Comparison of ENCODE assay signal across 8 cellular contexts in the genomic region with DNA sequence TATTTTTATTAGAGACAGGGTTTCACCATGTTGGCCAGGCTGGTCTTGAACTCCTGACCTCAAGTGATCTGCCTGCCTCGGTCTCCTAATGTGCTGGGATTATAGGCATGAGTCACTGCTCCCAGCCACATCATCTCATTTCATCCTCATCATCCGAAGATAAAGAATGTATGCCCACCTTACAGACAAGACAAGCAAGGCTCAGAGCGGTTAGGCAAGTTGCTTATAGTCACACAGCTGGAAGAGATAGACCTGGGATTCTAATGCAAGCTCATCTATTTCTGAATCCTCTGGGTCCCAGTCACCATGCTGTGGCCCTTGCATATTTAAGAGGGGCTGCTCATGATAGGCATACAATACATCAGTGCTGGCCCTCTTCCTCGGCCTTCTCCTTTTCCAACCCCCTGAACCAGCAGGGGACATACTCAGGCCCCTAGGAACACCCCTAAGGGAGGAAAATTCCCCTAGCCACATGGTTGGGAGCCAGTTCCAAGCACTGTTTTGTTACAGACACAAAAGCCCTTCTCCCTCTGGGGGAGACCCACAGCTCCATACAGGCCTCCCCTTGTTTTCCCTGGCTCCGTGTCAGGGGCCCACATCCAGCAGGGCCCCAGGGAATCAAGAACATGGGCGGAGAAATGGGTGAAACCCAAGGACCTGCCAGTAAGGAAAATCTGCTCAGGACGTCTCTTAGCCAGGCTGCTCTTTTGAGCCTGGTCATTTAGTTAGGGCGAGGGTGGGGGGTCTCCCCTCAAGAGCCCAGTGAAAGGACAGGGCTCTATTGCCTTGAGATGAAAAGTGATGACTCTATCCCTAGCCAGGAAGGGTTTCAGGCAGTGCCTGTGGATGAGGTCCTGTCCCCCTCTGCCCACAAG. TPM values are rescaled to one million over a fixed set of nuclear protein-coding genes. Genes with fewer than 3 reads are reported as not detected.
DNase-seq lines count a peak whose midpoint lies in the region; ATAC-seq, FAIRE-seq and TF ChIP-seq lines count a peak whose summit lies in the region.
"Had no signal": no experiment of that assay in that cellular context is flagged by ENCODE, and none has a peak within 500 bp of the region (broad histone marks: within the 10 kb centered on the region; RNA-seq: fewer than 3 reads in every experiment).

No MANE protein-coding gene starts in this region.

- H4K20me1 ChIP-seq in astrocyte (ENCODE audit: insufficient read depth, low read length), result peaks cover 71% of the 10 kb centered on the region

- peak overlapping the region; percentile 49 for H3K4me2 ChIP-seq in astrocyte (ENCODE audit: low read length)

- peaks cover 54% of the 10 kb centered on the region for H3K4me1 Mint-ChIP-seq in astrocyte (ENCODE audit: low read depth, unreplicated experiment)
- H3K4me1 Mint-ChIP-seq in T-helper 17 cell, result peaks cover 19% of the 10 kb centered on the region

- H2AFZ ChIP-seq in astrocyte (ENCODE audit: low read depth, low read length), result no peak overlapping the region

- H3K4me3 Mint-ChIP-seq in astrocyte (ENCODE audit: unreplicated experiment), result no peak overlapping the region
- H3K4me3 Mint-ChIP-seq in T-helper 17 cell, result no peak overlapping the region

- peaks cover 18% of the 10 kb centered on the region for H3K36me3 ChIP-seq in astrocyte (ENCODE audit: insufficient read depth, low read length)
- no peaks in the 10 kb centered on the region for H3K36me3 ChIP-seq in cardiac muscle cell
- H3K36me3 ChIP-seq in aorta (ENCODE audit: control insufficient read depth in 1 of 2, insufficient read depth in 2 of 2, low read length in 1 of 2), result peaks cover 2 to 6% of the 10 kb centered on the region in 2 donors

- H3K9ac ChIP-seq in astrocyte (ENCODE audit: low read length), result peak overlapping the region; percentile 41

- intact Hi-C loops in aorta (cut with DNase I), result no loop called here

- TF ChIP-seq CTCF in astrocyte (IDR thresholded peaks at IDR 0.05; ENCODE audit: insufficient read depth, low read depth, low read length) (no peak), cardiac muscle cell (IDR thresholded peaks at IDR 0.05; ENCODE audit: low read depth, low read length) (no peak)

- no peaks in the 10 kb centered on the region for H3K9me3 Mint-ChIP-seq in astrocyte (ENCODE audit: unreplicated experiment)

- DNase-seq in astrocyte (ENCODE audit: low read depth), result no peak
- peak in 1 of 2 donors; percentile 72 for DNase-seq in cardiac muscle cell (ENCODE audit: low read depth in 1 of 2, low spot score in 1 of 2)
- peak; percentile 47 for DNase-seq in occipital lobe (lab: John Stamatoyannopoulos, UW)
- DNase-seq in aorta, result peak in 1 of 2 donors; percentile 74
- no peak for DNase-seq in RPMI8226
- no peak for DNase-seq in T-helper 17 cell
- DNase-seq: NCI-H1930 had no signal

- H3K79me2 ChIP-seq in astrocyte (ENCODE audit: insufficient read depth, low read length), result peaks cover 100% of the 10 kb centered on the region

- H3K9me3 ChIP-seq in astrocyte (ENCODE audit: insufficient read depth, low read depth, low read length) (no peaks in the 10 kb centered on the region), cardiac muscle cell (ENCODE audit: low read depth) (no peaks in the 10 kb centered on the region), aorta (ENCODE audit: control insufficient read depth, low read length) (no peaks in the 10 kb centered on the region), T-helper 17 cell (ENCODE audit: control insufficient read depth, low read length, poor library complexity, severe bottlenecking) (no peaks in the 10 kb centered on the region)

- H3K27me3 ChIP-seq in astrocyte (ENCODE audit: insufficient read depth, low read length) (no peaks in the 10 kb centered on the region), cardiac muscle cell (no peaks in the 10 kb centered on the region), aorta (ENCODE audit: control insufficient read depth in 1 of 2, insufficient read depth in 2 of 2, low read length in 1 of 2) (no peaks in the 10 kb centered on the region)

- H3K4me3 ChIP-seq in astrocyte (ENCODE audit: insufficient read depth, low read depth, low read length) (no peak overlapping the region), cardiac muscle cell (no peak overlapping the region), aorta (ENCODE audit: low read length in 2 of 2) (no peak overlapping the region)

- H3K4me1 ChIP-seq in astrocyte (ENCODE audit: insufficient read depth, low read length) (peaks cover 58% of the 10 kb centered on the region), cardiac muscle cell (ENCODE audit: low read depth) (peaks cover 70% of the 10 kb centered on the region), aorta (ENCODE audit: control insufficient read depth in 1 of 2, insufficient read depth in 2 of 2, low read length in 2 of 2) (peaks cover 2 to 6% of the 10 kb centered on the region in 2 donors)

- 26 to 27% methylated on average over 8 of the region's 8 CpGs for WGBS in aorta, 2 donors

- peaks cover 11% of the 10 kb centered on the region for H3K36me3 Mint-ChIP-seq in astrocyte (ENCODE audit: low read depth, unreplicated experiment)
- H3K36me3 Mint-ChIP-seq in T-helper 17 cell (ENCODE audit: low read depth), result no peaks in the 10 kb centered on the region

- peak; percentile 30 for ATAC-seq in aorta (ENCODE audit: low FRiP score)
- no peak for ATAC-seq in T-helper 17 cell
- no peak for ATAC-seq in HG03520 (IDR thresholded peaks at IDR 0.05; ENCODE audit: unreplicated experiment)

- FAIRE-seq in astrocyte (lab: Jason Lieb, UNC), result no peak

- H3K27me3 Mint-ChIP-seq in astrocyte (ENCODE audit: low read depth, unreplicated experiment) (no peaks in the 10 kb centered on the region), T-helper 17 cell (no peaks in the 10 kb centered on the region)

- peak overlapping the region; percentile 41 for H3K27ac ChIP-seq in astrocyte (ENCODE audit: low read depth, low read length)
- peak overlapping the region; percentile 99 for H3K27ac ChIP-seq in cardiac muscle cell
- H3K27ac ChIP-seq in aorta (ENCODE audit: low read depth in 1 of 2, low read length in 2 of 2), result peak overlapping the region; percentile 63 to 73

- H3K27ac Mint-ChIP-seq in astrocyte (ENCODE audit: unreplicated experiment) (peak overlapping the region; percentile 26), T-helper 17 cell (no peak overlapping the region)

RNA-seq across cellular contexts. Expression of a gene that starts 6.9 kb away (rescaled TPM):
- 289 and 317 TPM in 2 replicates for total RNA-seq in astrocyte
- 135 and 174 TPM in 2 replicates for total RNA-seq in cardiac muscle cell
- 76.4 and 78.9 TPM in 2 replicates for polyA plus RNA-seq in cardiac muscle cell
- total RNA-seq in occipital lobe, result 16.8 TPM
- total RNA-seq in aorta, result 1,000 to 10,000 TPM in 1 of 2 donors, 100 to 1,000 TPM in 1; 599 to 1,490 TPM
- polyA plus RNA-seq in aorta, result 100 to 1,000 TPM; 703 to 838 TPM
- 10 to 100 TPM; 37.2 to 51.7 TPM for total RNA-seq in T-helper 17 cell

RNA-seq across cellular contexts. Expression of a gene that starts 31.0 kb away (rescaled TPM):
- total RNA-seq in astrocyte (150 and 152 TPM in 2 replicates), cardiac muscle cell (54.4 and 61.5 TPM in 2 replicates), occipital lobe (9.8 TPM), aorta (10 to 100 TPM; 66.1 to 71.6 TPM), T-helper 17 cell (1 to 10 TPM; 1.6 to 2.7 TPM)
- polyA plus RNA-seq in cardiac muscle cell (57.3 and 69.1 TPM in 2 replicates), aorta (10 to 100 TPM; 33.7 to 46.1 TPM)

RNA-seq across cellular contexts. Expression of a gene that starts 38.9 kb away (rescaled TPM):
- total RNA-seq in astrocyte (79.7 and 85.2 TPM in 2 replicates), cardiac muscle cell (113 and 151 TPM in 2 replicates), occipital lobe (38.8 TPM), aorta (100 to 1,000 TPM; 167 to 236 TPM), T-helper 17 cell (1 to 10 TPM; 3.8 to 3.9 TPM)
- polyA plus RNA-seq in cardiac muscle cell (99.0 and 127 TPM in 2 replicates), aorta (10 to 100 TPM in 1 of 2 donors, 1 to 10 TPM in 1; 8.3 to 33.8 TPM)

Comparison
In these comparisons a context has a peak if more than half of its experiments do, and no peak if none do; other contexts are left out.
1. H3K27ac ChIP-seq: peak in every context shown above with its lines; median percentile 99 in cardiac muscle cell; 68 in aorta; 41 in astrocyte.